In genomic region chr10:99544322-99544721, GRCh38 we compare ENCODE assay signal across 8 cellular contexts.
"Had no signal": no experiment of that assay in that cellular context is flagged by ENCODE, and none has a peak within 500 bp of the region (broad histone marks: within the 10 kb centered on the region; RNA-seq: fewer than 3 reads in every experiment).

No MANE protein-coding gene starts in this region.

- H3K27ac ChIP-seq: GM23248 had no signal

- DNase-seq: GM23248, H9, HCEC 1CT, HFFc6, IMR-90, Kasumi-1, KG1 had no signal

- H3K4me3 ChIP-seq: GM23248, K562 had no signal
